10 cellular contexts compared by ENCODE assay signal in the genomic region with DNA sequence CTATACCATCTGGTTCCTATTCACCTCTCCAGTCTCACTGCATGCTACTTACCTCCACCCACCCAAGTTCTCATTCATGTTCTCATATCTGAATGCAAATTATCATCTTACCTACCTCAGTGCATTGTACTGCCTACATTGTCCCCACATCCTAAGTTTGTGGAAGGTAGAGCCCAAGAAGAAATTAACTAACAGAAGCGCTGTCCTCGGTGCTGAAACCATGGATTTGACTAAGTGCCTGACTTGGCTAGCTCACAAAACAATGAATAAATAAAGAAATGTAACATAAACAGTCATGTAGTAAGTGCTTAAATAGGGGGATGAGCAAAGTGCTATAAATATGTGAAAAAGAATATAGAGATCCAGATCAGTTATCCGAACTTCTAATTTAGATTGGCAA.
DNase-seq lines count a peak whose midpoint lies in the region; ATAC-seq, FAIRE-seq and TF ChIP-seq lines count a peak whose summit lies in the region.
"Had no signal": no experiment of that assay in that cellular context is flagged by ENCODE, and none has a peak within 500 bp of the region (broad histone marks: within the 10 kb centered on the region; RNA-seq: fewer than 3 reads in every experiment).

No MANE protein-coding gene starts in this region.

- H3K27ac Mint-ChIP-seq in Caco-2 (ENCODE audit: unreplicated experiment), result no peak overlapping the region
- H3K27ac Mint-ChIP-seq in activated CD8-positive, alpha-beta T cell treated with anti-CD3 and anti-CD28 coated beads, Interleukin-2, amount 10 ng/mL, durations not matched to agents 7 days and 5 days, result no peak overlapping the region
- no peak overlapping the region for H3K27ac Mint-ChIP-seq in T-helper 2 cell treated with Interferon-gamma antibody and Interleukin-4, amounts not matched to agents 5 μg/mL and 100 μg/mL, for 36 hours

- no peak overlapping the region for H3K4me3 ChIP-seq in Caco-2 (ENCODE audit: low read depth, low read length)
- no peak overlapping the region for H3K4me3 ChIP-seq in Jurkat, Clone E6-1 (ENCODE audit: low read length)

- peak; percentile 60 to 70 for DNase-seq in Caco-2
- DNase-seq in Jurkat, Clone E6-1 (ENCODE audit: low read depth, low spot score), result peak; percentile 48
- DNase-seq in activated CD8-positive, alpha-beta T cell treated with anti-CD3 and anti-CD28 coated beads, Interleukin-2, amount 10 ng/mL, durations not matched to agents 7 days and 5 days, result peak; percentile 51
- peak; percentile 64 for DNase-seq in iris pigment epithelial cell (ENCODE audit: low read depth)
- no peak for DNase-seq in T-helper 2 cell treated with Interferon-gamma antibody and Interleukin-4, amounts not matched to agents 5 μg/mL and 100 μg/mL, for 36 hours (ENCODE audit: low spot score)
- no peak for DNase-seq in H54 (ENCODE audit: insufficient read length, low spot score)
- DNase-seq: activated CD4-positive, CD25-positive, alpha-beta regulatory T cell treated with anti-CD3 and anti-CD28 coated beads, Interleukin-2, amount 50 U/mL, for 72 hours had no signal

- TF ChIP-seq POLR2A in H54 (IDR thresholded peaks at IDR 0.05; ENCODE audit: low read depth, low read length), result no peak

- H3K4me3 Mint-ChIP-seq in Caco-2 (ENCODE audit: unreplicated experiment), result no peak overlapping the region
- no peak overlapping the region for H3K4me3 Mint-ChIP-seq in activated CD8-positive, alpha-beta T cell treated with anti-CD3 and anti-CD28 coated beads, Interleukin-2, amount 10 ng/mL, durations not matched to agents 7 days and 5 days
- H3K4me3 Mint-ChIP-seq in T-helper 2 cell treated with Interferon-gamma antibody and Interleukin-4, amounts not matched to agents 5 μg/mL and 100 μg/mL, for 36 hours, result no peak overlapping the region

- peaks cover 10% of the 10 kb centered on the region for H3K9me3 Mint-ChIP-seq in Caco-2 (ENCODE audit: unreplicated experiment)
- H3K9me3 Mint-ChIP-seq in activated CD8-positive, alpha-beta T cell treated with anti-CD3 and anti-CD28 coated beads, Interleukin-2, amount 10 ng/mL, durations not matched to agents 7 days and 5 days (ENCODE audit: insufficient read depth), result no peaks in the 10 kb centered on the region
- no peaks in the 10 kb centered on the region for H3K9me3 Mint-ChIP-seq in T-helper 2 cell treated with Interferon-gamma antibody and Interleukin-4, amounts not matched to agents 5 μg/mL and 100 μg/mL, for 36 hours

- BruUV-seq in Caco-2 (replicated peaks; lab: Mats Ljungman, UMichigan), result no TSS peak

- H3K27me3 Mint-ChIP-seq in Caco-2 (ENCODE audit: insufficient read depth, unreplicated experiment), result peaks cover 4% of the 10 kb centered on the region
- no peaks in the 10 kb centered on the region for H3K27me3 Mint-ChIP-seq in activated CD8-positive, alpha-beta T cell treated with anti-CD3 and anti-CD28 coated beads, Interleukin-2, amount 10 ng/mL, durations not matched to agents 7 days and 5 days (ENCODE audit: low read depth)
- H3K27me3 Mint-ChIP-seq in T-helper 2 cell treated with Interferon-gamma antibody and Interleukin-4, amounts not matched to agents 5 μg/mL and 100 μg/mL, for 36 hours (ENCODE audit: low read depth), result no peaks in the 10 kb centered on the region

- intact Hi-C loops in Caco-2 (cut with micrococcal nuclease; ENCODE audit: unreplicated experiment), result no loop called here

- ATAC-seq in activated CD8-positive, alpha-beta T cell treated with anti-CD3 and anti-CD28 coated beads, Interleukin-2, amount 10 ng/mL, durations not matched to agents 7 days and 5 days, result no peak
- ATAC-seq in GM19351 (IDR thresholded peaks at IDR 0.05; ENCODE audit: unreplicated experiment), result no peak
- no peak for ATAC-seq in GM21723 (IDR thresholded peaks at IDR 0.05; ENCODE audit: unreplicated experiment)

- no peaks in the 10 kb centered on the region for H3K4me1 Mint-ChIP-seq in Caco-2 (ENCODE audit: low read depth, unreplicated experiment)
- no peaks in the 10 kb centered on the region for H3K4me1 Mint-ChIP-seq in activated CD8-positive, alpha-beta T cell treated with anti-CD3 and anti-CD28 coated beads, Interleukin-2, amount 10 ng/mL, durations not matched to agents 7 days and 5 days (ENCODE audit: low read depth)
- H3K4me1 Mint-ChIP-seq in T-helper 2 cell treated with Interferon-gamma antibody and Interleukin-4, amounts not matched to agents 5 μg/mL and 100 μg/mL, for 36 hours (ENCODE audit: low read depth), result no peaks in the 10 kb centered on the region

- H3K36me3 Mint-ChIP-seq in Caco-2 (ENCODE audit: insufficient read depth, unreplicated experiment), result no peaks in the 10 kb centered on the region
- no peaks in the 10 kb centered on the region for H3K36me3 Mint-ChIP-seq in activated CD8-positive, alpha-beta T cell treated with anti-CD3 and anti-CD28 coated beads, Interleukin-2, amount 10 ng/mL, durations not matched to agents 7 days and 5 days (ENCODE audit: low read depth)
- H3K36me3 Mint-ChIP-seq in T-helper 2 cell treated with Interferon-gamma antibody and Interleukin-4, amounts not matched to agents 5 μg/mL and 100 μg/mL, for 36 hours (ENCODE audit: low read depth), result no peaks in the 10 kb centered on the region

- CTCF ChIA-PET in Caco-2 (lab: Charles Lee), result no interaction called here
- CTCF ChIA-PET in activated CD8-positive, alpha-beta T cell treated with anti-CD3 and anti-CD28 coated beads, Interleukin-2, amount 10 ng/mL, durations not matched to agents 7 days and 5 days (lab: Charles Lee), result no interaction called here

- no peaks in the 10 kb centered on the region for H3K36me3 ChIP-seq in Caco-2 (ENCODE audit: control insufficient read depth, insufficient read depth, low read length)

- H3K9me3 ChIP-seq in Caco-2, result no peaks in the 10 kb centered on the region

- no peak for TF ChIP-seq CTCF in Caco-2 (IDR thresholded peaks at IDR 0.05; ENCODE audit: insufficient read depth in 1 of 2, low read depth in 1 of 2, low read length in 1 of 2, severe bottlenecking in 1 of 2, unreplicated experiment in 1 of 2)

- no peaks in the 10 kb centered on the region for H3K4me1 ChIP-seq in Caco-2

- FAIRE-seq in H54 (lab: Jason Lieb, UNC), result no peak
- FAIRE-seq: GM12891 had no signal

- POLR2A ChIA-PET in Caco-2 (lab: Charles Lee), result no interaction called here
- POLR2A ChIA-PET in activated CD8-positive, alpha-beta T cell treated with anti-CD3 and anti-CD28 coated beads, Interleukin-2, amount 10 ng/mL, durations not matched to agents 7 days and 5 days (lab: Charles Lee), result no interaction called here

- H3K27me3 ChIP-seq in Caco-2 (replicated peaks; ENCODE audit: control insufficient read depth, insufficient read depth, low read length), result no peaks in the 10 kb centered on the region

Comparison
In these comparisons a context has a peak if more than half of its experiments do, and no peak if none do; other contexts are left out.
1. DNase-seq: peak in Caco-2 (2 of 2), Jurkat, Clone E6-1 (single experiment), activated CD8-positive, alpha-beta T cell treated with anti-CD3 and anti-CD28 coated beads, Interleukin-2, amount 10 ng/mL, durations not matched to agents 7 days and 5 days (single experiment) and iris pigment epithelial cell (single experiment); none in T-helper 2 cell treated with Interferon-gamma antibody and Interleukin-4, amounts not matched to agents 5 μg/mL and 100 μg/mL, for 36 hours (single experiment) and H54 (single experiment).